8 cellular contexts compared by ENCODE assay signal in genomic region chr1:183881387-183882084, GRCh38.
DNase-seq lines count a peak whose midpoint lies in the region; ATAC-seq and TF ChIP-seq lines count a peak whose summit lies in the region.

No MANE protein-coding gene starts in this region.

- H3K36me3 Mint-ChIP-seq in activated T-helper 17 cell treated with anti-CD3 and anti-CD28 coated beads, Interleukin-2, amount 50 U/mL, for 72 hours (ENCODE audit: low read depth): no peaks in the 10 kb centered on the region

- no peak overlapping the region for H3K27ac Mint-ChIP-seq in activated T-helper 17 cell treated with anti-CD3 and anti-CD28 coated beads, Interleukin-2, amount 50 U/mL, for 72 hours

- H3K9me3 ChIP-seq in esophagus muscularis mucosa: no peaks in the 10 kb centered on the region

- no peak overlapping the region for H3K4me3 Mint-ChIP-seq in activated T-helper 17 cell treated with anti-CD3 and anti-CD28 coated beads, Interleukin-2, amount 50 U/mL, for 72 hours

- no peak for TF ChIP-seq EP300 in esophagus muscularis mucosa (IDR thresholded peaks at IDR 0.05)

- no peaks in the 10 kb centered on the region for H3K27me3 ChIP-seq in esophagus muscularis mucosa

- H3K9me3 Mint-ChIP-seq in activated T-helper 17 cell treated with anti-CD3 and anti-CD28 coated beads, Interleukin-2, amount 50 U/mL, for 72 hours: no peaks in the 10 kb centered on the region

- peaks cover 0 to 23% (median 15%) of the 10 kb centered on the region in 4 donors for H3K36me3 ChIP-seq in esophagus muscularis mucosa

- no peak for TF ChIP-seq CTCF in esophagus muscularis mucosa (IDR thresholded peaks at IDR 0.05)

- H3K27me3 Mint-ChIP-seq in activated T-helper 17 cell treated with anti-CD3 and anti-CD28 coated beads, Interleukin-2, amount 50 U/mL, for 72 hours: no peaks in the 10 kb centered on the region

- TF ChIP-seq POLR2A in esophagus muscularis mucosa (IDR thresholded peaks at IDR 0.05; ENCODE audit: low read depth): no peak

- H3K27ac ChIP-seq in esophagus muscularis mucosa (replicated peaks in 1 of 4): peak overlapping the region in 3 of 4 donors; percentile 1 to 53 (median 35)

- ATAC-seq in HG02970 (IDR thresholded peaks at IDR 0.05; ENCODE audit: low FRiP score, unreplicated experiment): no peak
- no peak for ATAC-seq in HG02870 (IDR thresholded peaks at IDR 0.05; ENCODE audit: unreplicated experiment)
- no peak for ATAC-seq in activated T-helper 17 cell treated with anti-CD3 and anti-CD28 coated beads, Interleukin-2, amount 50 U/mL, for 72 hours (replicated peaks)
- ATAC-seq in GM21381 (IDR thresholded peaks at IDR 0.05; ENCODE audit: unreplicated experiment): no peak

- no peaks in the 10 kb centered on the region for H3K4me1 Mint-ChIP-seq in activated T-helper 17 cell treated with anti-CD3 and anti-CD28 coated beads, Interleukin-2, amount 50 U/mL, for 72 hours

- peaks cover 38 to 66% (median 64%) of the 10 kb centered on the region in 4 donors for H3K4me1 ChIP-seq in esophagus muscularis mucosa

- WGBS in esophagus muscularis mucosa: 28% methylated on average over 3 of the region's 3 CpGs

- intact Hi-C loops in esophagus muscularis mucosa (cut with DNase I): no loop called here

- peak; percentile 72 for DNase-seq in Ammon's horn (ENCODE audit: low spot score)
- peak; percentile 9 for DNase-seq in NCI-H1694 treated with DMSO at 0.1 percent for 48 hours (lab: John Stamatoyannopoulos, UW)
- DNase-seq in esophagus muscularis mucosa (ENCODE audit: extremely low spot score): no peak
- DNase-seq in myocyte (ENCODE audit: low read depth): peak; percentile 67

- no peak overlapping the region for H3K4me3 ChIP-seq in esophagus muscularis mucosa
